Comparison of ENCODE assay signal across 36 cellular contexts in genomic region chr14:94405481-94405880, GRCh38. TPM values are rescaled to one million over a fixed set of nuclear protein-coding genes. Genes with fewer than 3 reads are reported as not detected.
"Had no signal": no experiment of that assay in that cellular context is flagged by ENCODE, and none has a peak within 500 bp of the region (broad histone marks: within the 10 kb centered on the region; RNA-seq: fewer than 3 reads in every experiment).

No MANE protein-coding gene starts in this region.

- H3K4me3 ChIP-seq: esophagus squamous epithelium, heart right ventricle, mucosa of descending colon, prostate gland, sigmoid colon, thoracic aorta, tibial nerve, upper lobe of left lung, uterus had no signal

- H3K9me3 ChIP-seq: esophagus squamous epithelium, prostate gland, thoracic aorta, uterus had no signal

- H3K27me3 ChIP-seq: sigmoid colon, tibial nerve, upper lobe of left lung had no signal

- H3K27ac ChIP-seq: esophagus squamous epithelium, heart right ventricle, prostate gland, sigmoid colon, thoracic aorta, tibial nerve, upper lobe of left lung, uterus had no signal

- H3K36me3 Mint-ChIP-seq: immature natural killer cell; mesothelial cell of epicardium; stimulated activated effector memory CD8-positive, alpha-beta T cell treated with anti-CD3 and anti-CD28 coated beads, Interleukin-12 subunit alpha, Interleukin-12 subunit beta, amount 100 ng/mL, for 72 hours had no signal

- H3K4me1 ChIP-seq: heart right ventricle, prostate gland, sigmoid colon, tibial nerve, uterus had no signal

- H3K27ac Mint-ChIP-seq: effector memory CD8-positive, alpha-beta T cell; immature natural killer cell; mesothelial cell of epicardium; naive B cell; natural killer cell treated with Interleukin-12 subunit alpha and Interleukin-12 subunit beta and Interleukin-15 and Interleukin-18, amount 100 ng/mL, for 72 hours; stimulated activated effector memory CD8-positive, alpha-beta T cell treated with anti-CD3 and anti-CD28 coated beads, Interleukin-12 subunit alpha, Interleukin-12 subunit beta, amount 100 ng/mL, for 72 hours had no signal

- H3K4me1 Mint-ChIP-seq: immature natural killer cell; mesothelial cell of epicardium; naive B cell; neural crest cell; stimulated activated effector memory CD8-positive, alpha-beta T cell treated with anti-CD3 and anti-CD28 coated beads, Interleukin-12 subunit alpha, Interleukin-12 subunit beta, amount 100 ng/mL, for 72 hours had no signal

- H3K4me3 Mint-ChIP-seq: effector memory CD8-positive, alpha-beta T cell; immature natural killer cell; mesothelial cell of epicardium; naive B cell; natural killer cell treated with Interleukin-12 subunit alpha and Interleukin-12 subunit beta and Interleukin-15 and Interleukin-18, amount 100 ng/mL, for 72 hours; neural crest cell; stimulated activated effector memory CD8-positive, alpha-beta T cell treated with anti-CD3 and anti-CD28 coated beads, Interleukin-12 subunit alpha, Interleukin-12 subunit beta, amount 100 ng/mL, for 72 hours had no signal

- DNase-seq: cortex of kidney; effector memory CD8-positive, alpha-beta T cell; erythroblast; esophagus squamous epithelium; foreskin melanocyte; glutamatergic neuron; heart right ventricle; hippocampal formation; immature natural killer cell; islet precursor cell; kidney glomerular epithelial cell; left colon; mesenchymal stem cell; mucosa of descending colon; naive B cell; right cardiac atrium; sigmoid colon; stimulated activated CD4-positive, alpha-beta T cell treated with anti-CD3 and anti-CD28 coated beads, Interleukin-2, amount 100 ng/mL, for 24 hours; stimulated activated CD4-positive, alpha-beta T cell treated with anti-CD3 and anti-CD28 coated beads, Interleukin-4, amount 100 ng/mL, for 24 hours; stimulated activated naive CD8-positive, alpha-beta T cell treated with anti-CD3 and anti-CD28 coated beads, Interleukin-15, Interleukin-2, amounts not matched to agents 100 U/mL and 50 U/mL, for 24 hours; substantia nigra; uterus had no signal

- H3K36me3 ChIP-seq: esophagus squamous epithelium, heart right ventricle, prostate gland, sigmoid colon, thoracic aorta, tibial nerve, upper lobe of left lung had no signal

- ATAC-seq: effector memory CD8-positive, alpha-beta T cell; heart right ventricle; left colon; mucosa of descending colon; natural killer cell treated with Interleukin-12 subunit alpha and Interleukin-12 subunit beta and Interleukin-15 and Interleukin-18, amount 100 ng/mL, for 72 hours; right cardiac atrium; stimulated activated effector memory CD8-positive, alpha-beta T cell treated with anti-CD3 and anti-CD28 coated beads, Interleukin-12 subunit alpha, Interleukin-12 subunit beta, amount 100 ng/mL, for 72 hours; stimulated activated naive CD8-positive, alpha-beta T cell treated with anti-CD3 and anti-CD28 coated beads, Interleukin-15, Interleukin-2, amounts not matched to agents 100 U/mL and 50 U/mL, for 24 hours had no signal

RNA-seq across cellular contexts. Expression of gene SERPINA1, which starts 17.1 kb away (rescaled TPM):
- total RNA-seq: dermis microvascular lymphatic vessel endothelial cell, lung microvascular endothelial cell, neural crest cell had no signal

RNA-seq across cellular contexts. Expression of gene SERPINA2, which starts 39.0 kb away (rescaled TPM):
- total RNA-seq: dermis microvascular lymphatic vessel endothelial cell; esophagus squamous epithelium; heart right ventricle; left colon; liver; lung microvascular endothelial cell; mesothelial cell of epicardium; mucosa of descending colon; natural killer cell treated with Interleukin-12 subunit alpha and Interleukin-12 subunit beta and Interleukin-15 and Interleukin-18, amount 100 ng/mL, for 72 hours; neural crest cell; osteoblast; prostate gland; right cardiac atrium; sigmoid colon; skeletal muscle tissue; thoracic aorta; tibial nerve; upper lobe of left lung; uterus had no signal

RNA-seq across cellular contexts. Expression of gene SERPINA11, which starts 47.1 kb away (rescaled TPM):
- total RNA-seq: dermis microvascular lymphatic vessel endothelial cell; esophagus squamous epithelium; heart right ventricle; left colon; lung microvascular endothelial cell; mesothelial cell of epicardium; mucosa of descending colon; natural killer cell treated with Interleukin-12 subunit alpha and Interleukin-12 subunit beta and Interleukin-15 and Interleukin-18, amount 100 ng/mL, for 72 hours; neural crest cell; osteoblast; prostate gland; renal cortical epithelial cell; right cardiac atrium; sigmoid colon; skeletal muscle tissue; thoracic aorta; tibial nerve; upper lobe of left lung; uterus had no signal
